Comparison of ENCODE assay signal across 15 cellular contexts in genomic region chr2:237350597-237350996, GRCh38.
"Had no signal": no experiment of that assay in that cellular context is flagged by ENCODE, and none has a peak within 500 bp of the region (broad histone marks: within the 10 kb centered on the region; RNA-seq: fewer than 3 reads in every experiment).

No MANE protein-coding gene starts in this region.

- H3K27ac Mint-ChIP-seq: activated CD4-positive, alpha-beta memory T cell treated with anti-CD3 and anti-CD28 coated beads, Interleukin-2, amount 10 ng/mL, durations not matched to agents 7 days and 5 days; activated T-helper 1 cell treated with anti-CD3 and anti-CD28 coated beads, Interleukin-12 subunit alpha, Interleukin-12 subunit beta, Interleukin-2, Interleukin-4 antibody, amounts not matched to agents 30 ng/mL and 10 ng/mL and 1 ng/mL, durations not matched to agents 14 hours and 24 hours and 36 hours; immature natural killer cell; natural killer cell treated with Interleukin-12 subunit alpha and Interleukin-12 subunit beta and Interleukin-15 and Interleukin-18, amount 100 ng/mL, for 72 hours; stimulated activated memory B cell treated with anti-CD40 and anti-IgM and Interleukin-4, amounts not matched to agents 10 μg/mL and 1 μg/mL and 100 μg/mL, for 72 hours had no signal

- H3K4me1 Mint-ChIP-seq: activated CD4-positive, alpha-beta memory T cell treated with anti-CD3 and anti-CD28 coated beads, Interleukin-2, amount 10 ng/mL, durations not matched to agents 7 days and 5 days; immature natural killer cell; stimulated activated memory B cell treated with anti-CD40 and anti-IgM and Interleukin-4, amounts not matched to agents 10 μg/mL and 1 μg/mL and 100 μg/mL, for 72 hours had no signal

- H3K36me3 Mint-ChIP-seq: immature natural killer cell; natural killer cell treated with Interleukin-12 subunit alpha and Interleukin-12 subunit beta and Interleukin-15 and Interleukin-18, amount 100 ng/mL, for 72 hours; stimulated activated memory B cell treated with anti-CD40 and anti-IgM and Interleukin-4, amounts not matched to agents 10 μg/mL and 1 μg/mL and 100 μg/mL, for 72 hours had no signal

- ATAC-seq: left cardiac atrium; natural killer cell treated with Interleukin-12 subunit alpha and Interleukin-12 subunit beta and Interleukin-15 and Interleukin-18, amount 100 ng/mL, for 72 hours; stimulated activated memory B cell treated with anti-CD40 and anti-IgM and Interleukin-4, amounts not matched to agents 10 μg/mL and 1 μg/mL and 100 μg/mL, for 72 hours had no signal

- H3K9me3 ChIP-seq: ascending aorta, SK-N-SH had no signal

- H3K4me3 Mint-ChIP-seq: activated CD4-positive, alpha-beta memory T cell treated with anti-CD3 and anti-CD28 coated beads, Interleukin-2, amount 10 ng/mL, durations not matched to agents 7 days and 5 days; activated T-helper 1 cell treated with anti-CD3 and anti-CD28 coated beads, Interleukin-12 subunit alpha, Interleukin-12 subunit beta, Interleukin-2, Interleukin-4 antibody, amounts not matched to agents 30 ng/mL and 10 ng/mL and 1 ng/mL, durations not matched to agents 14 hours and 24 hours and 36 hours; immature natural killer cell; natural killer cell treated with Interleukin-12 subunit alpha and Interleukin-12 subunit beta and Interleukin-15 and Interleukin-18, amount 100 ng/mL, for 72 hours; stimulated activated memory B cell treated with anti-CD40 and anti-IgM and Interleukin-4, amounts not matched to agents 10 μg/mL and 1 μg/mL and 100 μg/mL, for 72 hours had no signal

- H3K4me3 ChIP-seq: ascending aorta had no signal

- H3K27me3 ChIP-seq: ascending aorta had no signal

- H3K9me3 Mint-ChIP-seq: activated CD4-positive, alpha-beta memory T cell treated with anti-CD3 and anti-CD28 coated beads, Interleukin-2, amount 10 ng/mL, durations not matched to agents 7 days and 5 days; activated T-helper 1 cell treated with anti-CD3 and anti-CD28 coated beads, Interleukin-12 subunit alpha, Interleukin-12 subunit beta, Interleukin-2, Interleukin-4 antibody, amounts not matched to agents 30 ng/mL and 10 ng/mL and 1 ng/mL, durations not matched to agents 14 hours and 24 hours and 36 hours; immature natural killer cell; natural killer cell treated with Interleukin-12 subunit alpha and Interleukin-12 subunit beta and Interleukin-15 and Interleukin-18, amount 100 ng/mL, for 72 hours; stimulated activated memory B cell treated with anti-CD40 and anti-IgM and Interleukin-4, amounts not matched to agents 10 μg/mL and 1 μg/mL and 100 μg/mL, for 72 hours had no signal

- H3K4me2 ChIP-seq: SK-N-SH had no signal

- H3K9me2 ChIP-seq: SK-N-SH had no signal

- H3K27me3 Mint-ChIP-seq: activated CD4-positive, alpha-beta memory T cell treated with anti-CD3 and anti-CD28 coated beads, Interleukin-2, amount 10 ng/mL, durations not matched to agents 7 days and 5 days had no signal

- H3K9ac ChIP-seq: SK-N-SH had no signal

- DNase-seq: activated CD4-positive, alpha-beta memory T cell treated with anti-CD3 and anti-CD28 coated beads, Interleukin-2, amount 10 ng/mL, durations not matched to agents 7 days and 5 days; activated naive CD4-positive, alpha-beta T cell; hypothalamus; immature natural killer cell; left cardiac atrium; mammary epithelial cell; occipital lobe; SK-N-SH; small intestine; T-helper 1 cell had no signal

- H3K27ac ChIP-seq: ascending aorta, VCaP had no signal
